ENCODE assay signal across 17 cellular contexts in genomic region chr9:34087370-34087769, GRCh38. TPM values are rescaled to one million over a fixed set of nuclear protein-coding genes. Genes with fewer than 3 reads are reported as not detected.
DNase-seq lines count a peak whose midpoint lies in the region; ATAC-seq and TF ChIP-seq lines count a peak whose summit lies in the region.
"Had no signal": no experiment of that assay in that cellular context is flagged by ENCODE, and none has a peak within 500 bp of the region (broad histone marks: within the 10 kb centered on the region; RNA-seq: fewer than 3 reads in every experiment).

No MANE protein-coding gene starts in this region.

- H3K4me1 Mint-ChIP-seq in activated T-cell treated with anti-CD3 and anti-CD28 coated beads, Interleukin-2, amount 50 U/mL, for 72 hours (ENCODE audit: low read depth), result peaks cover 22% of the 10 kb centered on the region
- no peaks in the 10 kb centered on the region for H3K4me1 Mint-ChIP-seq in activated T-helper 17 cell treated with anti-CD3 and anti-CD28 coated beads, Interleukin-2, amount 50 U/mL, for 72 hours

- no peaks in the 10 kb centered on the region for H3K9me3 ChIP-seq in thoracic aorta
- H3K9me3 ChIP-seq in prostate gland, result no peaks in the 10 kb centered on the region
- H3K9me3 ChIP-seq: left lung had no signal

- H3K27me3 ChIP-seq in layer of hippocampus (ENCODE audit: control insufficient read depth, insufficient read depth, low read length), result no peaks in the 10 kb centered on the region
- H3K27me3 ChIP-seq in thoracic aorta (replicated peaks; ENCODE audit: insufficient read depth), result no peaks in the 10 kb centered on the region
- H3K27me3 ChIP-seq in prostate gland (replicated peaks; ENCODE audit: insufficient read depth), result no peaks in the 10 kb centered on the region
- H3K27me3 ChIP-seq: left lung had no signal

- DNase-seq in activated T-cell treated with anti-CD3 and anti-CD28 coated beads, Interleukin-2, amount 50 U/mL, for 72 hours, result no peak
- DNase-seq in activated T-cell treated with anti-CD3 and anti-CD28 coated beads for 4 hours (no peak), thoracic aorta (ENCODE audit: low spot score) (no peak), prostate gland (ENCODE audit: low spot score) (no peak)
- DNase-seq in activated naive CD4-positive, alpha-beta T cell (lab: John Stamatoyannopoulos, UW), result no peak
- DNase-seq: CD8-positive, alpha-beta T cell; effector memory CD4-positive, alpha-beta T cell; EL; left lung; NCI-H2107; NCI-H774; trophoblast cell; WERI-Rb-1 had no signal

- H3K27ac Mint-ChIP-seq in activated T-cell treated with anti-CD3 and anti-CD28 coated beads, Interleukin-2, amount 50 U/mL, for 72 hours, result peak overlapping the region; percentile 50
- peak overlapping the region; percentile 79 for H3K27ac Mint-ChIP-seq in activated T-helper 17 cell treated with anti-CD3 and anti-CD28 coated beads, Interleukin-2, amount 50 U/mL, for 72 hours

- no peak overlapping the region for H3K4me3 Mint-ChIP-seq in activated T-cell treated with anti-CD3 and anti-CD28 coated beads, Interleukin-2, amount 50 U/mL, for 72 hours
- no peak overlapping the region for H3K4me3 Mint-ChIP-seq in activated T-helper 17 cell treated with anti-CD3 and anti-CD28 coated beads, Interleukin-2, amount 50 U/mL, for 72 hours
- H3K4me3 Mint-ChIP-seq: brain; CD8-positive, alpha-beta T cell had no signal

- WGBS in prostate gland, result 8% methylated on average over 1 of the region's 1 CpG

- H3K4me1 ChIP-seq in thoracic aorta (ENCODE audit: control insufficient read depth in 1 of 2, low read depth in 2 of 2) (peaks cover 30 to 46% of the 10 kb centered on the region in 2 donors), prostate gland (replicated peaks) (no peaks in the 10 kb centered on the region)

- TF ChIP-seq POLR2A in prostate gland (IDR thresholded peaks at IDR 0.05), result no peak

- H3K36me3 ChIP-seq in thoracic aorta (peaks cover 41% of the 10 kb centered on the region), prostate gland (peaks cover 3 to 7% of the 10 kb centered on the region in 2 donors)

- peak overlapping the region; percentile 58 for H3K27ac ChIP-seq in layer of hippocampus (ENCODE audit: low read depth, low read length)
- H3K27ac ChIP-seq in thoracic aorta, result peak overlapping the region; percentile 86 to 92
- H3K27ac ChIP-seq in prostate gland, result peak overlapping the region in 1 of 2 donors; percentile 45
- H3K27ac ChIP-seq: left lung, WERI-Rb-1 had no signal

- H3K36me3 Mint-ChIP-seq in activated T-cell treated with anti-CD3 and anti-CD28 coated beads, Interleukin-2, amount 50 U/mL, for 72 hours (ENCODE audit: insufficient read depth in 2 of 2), result peaks cover 5 to 14% of the 10 kb centered on the region in 2 donors
- H3K36me3 Mint-ChIP-seq in activated T-helper 17 cell treated with anti-CD3 and anti-CD28 coated beads, Interleukin-2, amount 50 U/mL, for 72 hours (ENCODE audit: low read depth), result peaks cover 69% of the 10 kb centered on the region

- H3K4me3 ChIP-seq in thoracic aorta, result no peak overlapping the region
- H3K4me3 ChIP-seq in prostate gland, result no peak overlapping the region
- H3K4me3 ChIP-seq: left lung had no signal

- no peak for ATAC-seq in activated T-cell treated with anti-CD3 and anti-CD28 coated beads, Interleukin-2, amount 50 U/mL, for 72 hours (replicated peaks in 1 of 2)
- no peak for ATAC-seq in activated T-helper 17 cell treated with anti-CD3 and anti-CD28 coated beads, Interleukin-2, amount 50 U/mL, for 72 hours (replicated peaks)
- ATAC-seq in thoracic aorta (ENCODE audit: insufficient number of reproducible peaks, low FRiP score, low read depth) (no peak), HG03354 (IDR thresholded peaks at IDR 0.05; ENCODE audit: poor library complexity, severe bottlenecking, unreplicated experiment) (no peak)
- ATAC-seq: CD8-positive, alpha-beta T cell; left lung had no signal

- H3K27me3 Mint-ChIP-seq in activated T-cell treated with anti-CD3 and anti-CD28 coated beads, Interleukin-2, amount 50 U/mL, for 72 hours (ENCODE audit: low read depth), result no peaks in the 10 kb centered on the region
- no peaks in the 10 kb centered on the region for H3K27me3 Mint-ChIP-seq in activated T-helper 17 cell treated with anti-CD3 and anti-CD28 coated beads, Interleukin-2, amount 50 U/mL, for 72 hours
- H3K27me3 Mint-ChIP-seq: brain had no signal

- no peaks in the 10 kb centered on the region for H3K9me3 Mint-ChIP-seq in activated T-cell treated with anti-CD3 and anti-CD28 coated beads, Interleukin-2, amount 50 U/mL, for 72 hours
- H3K9me3 Mint-ChIP-seq in activated T-helper 17 cell treated with anti-CD3 and anti-CD28 coated beads, Interleukin-2, amount 50 U/mL, for 72 hours, result no peaks in the 10 kb centered on the region
- H3K9me3 Mint-ChIP-seq: brain; CD8-positive, alpha-beta T cell had no signal

- intact Hi-C loops in prostate gland (cut with DNase I), result no loop called here

- TF ChIP-seq CTCF in thoracic aorta (IDR thresholded peaks at IDR 0.05) (no peak), prostate gland (IDR thresholded peaks at IDR 0.05) (no peak)

RNA-seq across cellular contexts. Expression of gene UBAP2, which starts 38.7 kb away (rescaled TPM):
- 10 to 100 TPM; 32.1 to 34.5 TPM for total RNA-seq in activated T-cell treated with anti-CD3 and anti-CD28 coated beads, Interleukin-2, amount 50 U/mL, for 72 hours
- 10 to 100 TPM; 45.7 to 57.0 TPM for total RNA-seq in activated T-helper 17 cell treated with anti-CD3 and anti-CD28 coated beads, Interleukin-2, amount 50 U/mL, for 72 hours
- total RNA-seq in thoracic aorta (10 to 100 TPM; 21.3 to 29.9 TPM), prostate gland (10 to 100 TPM; 29.8 to 52.8 TPM)

RNA-seq across cellular contexts. Expression of gene DCAF12, which starts 39.1 kb away (rescaled TPM):
- 10 to 100 TPM; 32.7 to 36.3 TPM for total RNA-seq in activated T-cell treated with anti-CD3 and anti-CD28 coated beads, Interleukin-2, amount 50 U/mL, for 72 hours
- total RNA-seq in activated T-helper 17 cell treated with anti-CD3 and anti-CD28 coated beads, Interleukin-2, amount 50 U/mL, for 72 hours, result 10 to 100 TPM; 30.4 to 36.6 TPM
- 10 to 100 TPM; 14.9 to 31.4 TPM for total RNA-seq in thoracic aorta
- 100 to 1,000 TPM in 1 of 2 donors, 10 to 100 TPM in 1; 30.6 to 100 TPM for total RNA-seq in prostate gland
